16 cellular contexts compared by ENCODE assay signal in the genomic region with DNA sequence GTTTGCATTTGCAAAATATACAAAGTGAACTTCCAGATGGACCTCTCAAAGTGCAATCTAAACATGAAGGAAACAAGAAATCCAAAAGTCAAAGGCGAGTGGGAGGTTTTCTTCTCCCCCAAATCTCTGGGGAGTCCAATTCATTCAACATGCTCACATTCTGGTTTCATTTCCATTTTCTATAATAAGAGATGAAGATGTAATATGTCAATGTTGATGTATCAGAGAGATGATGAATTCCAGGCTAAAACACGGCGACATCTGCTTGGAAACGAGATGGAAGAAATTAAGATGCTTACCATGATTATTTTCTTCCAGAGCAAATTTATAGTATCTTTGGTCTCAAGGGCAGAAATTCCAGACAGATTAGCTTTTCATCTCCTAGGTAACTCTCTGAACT.
DNase-seq lines count a peak whose midpoint lies in the region; ATAC-seq, FAIRE-seq and TF ChIP-seq lines count a peak whose summit lies in the region.
"Had no signal": no experiment of that assay in that cellular context is flagged by ENCODE, and none has a peak within 500 bp of the region (broad histone marks: within the 10 kb centered on the region; RNA-seq: fewer than 3 reads in every experiment).

No MANE protein-coding gene starts in this region.

- TF ChIP-seq CTCF in GM13976 (IDR thresholded peaks at IDR 0.05; ENCODE audit: borderline replicate concordance, control extremely low read depth, extremely low read depth, insufficient read depth, missing control alignments) = no peak

- FAIRE-seq in endometrium (lab: Jason Lieb, UNC) = peak; percentile 46
- FAIRE-seq in urothelium cell line (lab: Jason Lieb, UNC) = no peak
- FAIRE-seq: HTR-8/SVneo had no signal

- DNase-seq in Ammon's horn (ENCODE audit: low spot score) (peak; percentile 9), GM13976 (ENCODE audit: low spot score) (peak; percentile 41), NAMALWA (ENCODE audit: low spot score) (peak; percentile 13), kidney tubule cell (ENCODE audit: low spot score) (no peak), urothelium cell line (ENCODE audit: low spot score) (no peak), NCI-H774 (lab: John Stamatoyannopoulos, UW) (no peak)
- DNase-seq: C1 segment of cervical spinal cord; DMS 273 treated with DMSO at 0.1 percent for 48 hours; NCI-H187 treated with DMSO at 0.1 percent for 48 hours; NCI-H345; NCI-H69; NK-92 treated with Interleukin-12 subunit alpha and Interleukin-12 subunit beta, amount 100 ng/mL, for 24 hours; RPMI8226 had no signal

- in situ Hi-C loops in GM13976 (cut with MboI; ENCODE audit: low sequenced_read_pairs, unreplicated experiment) = no loop called here

- ATAC-seq in HG03196 (IDR thresholded peaks at IDR 0.05; ENCODE audit: unreplicated experiment) = no peak

Comparison
In these comparisons a context has a peak if more than half of its experiments do, and no peak if none do; other contexts are left out.
1. DNase-seq: peak in Ammon's horn (single experiment), GM13976 (single experiment) and NAMALWA (single experiment); none in kidney tubule cell (single experiment), urothelium cell line (single experiment) and NCI-H774 (single experiment).